ENCODE assay signal across 1 cellular context in the genomic region with DNA sequence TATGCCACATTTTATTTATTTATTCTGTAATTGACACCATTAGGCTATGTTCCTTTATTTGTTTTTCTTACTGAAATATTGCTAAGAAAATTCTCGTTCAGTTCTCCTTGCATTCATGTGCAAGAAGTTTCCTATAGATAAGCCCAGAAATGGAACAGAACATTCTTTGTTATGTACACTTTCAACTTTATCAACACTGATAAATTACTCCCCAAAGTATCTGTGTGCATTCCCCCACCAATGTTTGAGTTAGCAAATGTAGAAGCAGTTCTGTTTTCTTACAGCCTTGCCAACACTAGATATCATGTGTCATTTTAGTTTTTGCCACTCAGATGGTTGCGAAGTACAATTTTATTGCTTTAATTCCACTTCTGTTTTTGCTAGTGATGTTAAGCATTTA.
TF ChIP-seq lines count a peak whose summit lies in the region.

No MANE protein-coding gene starts in this region.

TF ChIP-seq in WTC11, 78 proteins besides CTCF, POLR2A, EP300 and RAD21 (continued from another document):
- TF ChIP-seq, protein P1, sequence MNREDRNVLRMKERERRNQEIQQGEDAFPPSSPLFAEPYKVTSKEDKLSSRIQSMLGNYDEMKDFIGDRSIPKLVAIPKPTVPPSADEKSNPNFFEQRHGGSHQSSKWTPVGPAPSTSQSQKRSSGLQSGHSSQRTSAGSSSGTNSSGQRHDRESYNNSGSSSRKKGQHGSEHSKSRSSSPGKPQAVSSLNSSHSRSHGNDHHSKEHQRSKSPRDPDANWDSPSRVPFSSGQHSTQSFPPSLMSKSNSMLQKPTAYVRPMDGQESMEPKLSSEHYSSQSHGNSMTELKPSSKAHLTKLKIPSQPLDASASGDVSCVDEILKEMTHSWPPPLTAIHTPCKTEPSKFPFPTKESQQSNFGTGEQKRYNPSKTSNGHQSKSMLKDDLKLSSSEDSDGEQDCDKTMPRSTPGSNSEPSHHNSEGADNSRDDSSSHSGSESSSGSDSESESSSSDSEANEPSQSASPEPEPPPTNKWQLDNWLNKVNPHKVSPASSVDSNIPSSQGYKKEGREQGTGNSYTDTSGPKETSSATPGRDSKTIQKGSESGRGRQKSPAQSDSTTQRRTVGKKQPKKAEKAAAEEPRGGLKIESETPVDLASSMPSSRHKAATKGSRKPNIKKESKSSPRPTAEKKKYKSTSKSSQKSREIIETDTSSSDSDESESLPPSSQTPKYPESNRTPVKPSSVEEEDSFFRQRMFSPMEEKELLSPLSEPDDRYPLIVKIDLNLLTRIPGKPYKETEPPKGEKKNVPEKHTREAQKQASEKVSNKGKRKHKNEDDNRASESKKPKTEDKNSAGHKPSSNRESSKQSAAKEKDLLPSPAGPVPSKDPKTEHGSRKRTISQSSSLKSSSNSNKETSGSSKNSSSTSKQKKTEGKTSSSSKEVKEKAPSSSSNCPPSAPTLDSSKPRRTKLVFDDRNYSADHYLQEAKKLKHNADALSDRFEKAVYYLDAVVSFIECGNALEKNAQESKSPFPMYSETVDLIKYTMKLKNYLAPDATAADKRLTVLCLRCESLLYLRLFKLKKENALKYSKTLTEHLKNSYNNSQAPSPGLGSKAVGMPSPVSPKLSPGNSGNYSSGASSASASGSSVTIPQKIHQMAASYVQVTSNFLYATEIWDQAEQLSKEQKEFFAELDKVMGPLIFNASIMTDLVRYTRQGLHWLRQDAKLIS (CRISPR knock-in tag; IDR thresholded peaks at IDR 0.05; ENCODE audit: borderline replicate concordance), result no peak
- no peak for TF ChIP-seq ESRRA (CRISPR knock-in tag; IDR thresholded peaks at IDR 0.05; ENCODE audit: borderline replicate concordance)
TF ChIP-seq in WTC11: peak in this region for 0.
